Comparison of ENCODE assay signal across 2 cellular contexts in the genomic region with DNA sequence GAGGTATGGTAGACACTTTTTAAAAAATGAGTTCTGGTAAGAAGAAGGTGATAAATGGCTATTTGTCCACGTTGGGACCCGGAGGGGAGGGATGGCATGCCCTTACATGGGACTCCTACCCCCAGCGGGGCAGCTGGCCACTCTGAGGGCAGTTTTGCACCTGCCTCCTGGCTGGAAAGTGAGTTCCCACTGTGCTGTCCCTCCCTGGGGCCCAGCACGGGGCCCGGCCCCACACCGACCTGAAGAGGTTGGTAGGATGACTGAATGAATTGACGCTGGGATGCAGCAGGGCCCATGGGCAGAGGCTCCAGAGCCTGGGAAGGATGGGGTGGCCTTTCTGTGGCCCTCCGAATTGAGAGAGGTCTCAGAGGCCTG.
TF ChIP-seq lines count a peak whose summit lies in the region.

No MANE protein-coding gene starts in this region.

TF ChIP-seq in HepG2, 621 proteins besides CTCF, POLR2A, EP300 and RAD21:
- no peak for TF ChIP-seq POLR2AphosphoS2 (IDR thresholded peaks at IDR 0.05; ENCODE audit: low read depth, low read length)
- TF ChIP-seq, protein P1, sequence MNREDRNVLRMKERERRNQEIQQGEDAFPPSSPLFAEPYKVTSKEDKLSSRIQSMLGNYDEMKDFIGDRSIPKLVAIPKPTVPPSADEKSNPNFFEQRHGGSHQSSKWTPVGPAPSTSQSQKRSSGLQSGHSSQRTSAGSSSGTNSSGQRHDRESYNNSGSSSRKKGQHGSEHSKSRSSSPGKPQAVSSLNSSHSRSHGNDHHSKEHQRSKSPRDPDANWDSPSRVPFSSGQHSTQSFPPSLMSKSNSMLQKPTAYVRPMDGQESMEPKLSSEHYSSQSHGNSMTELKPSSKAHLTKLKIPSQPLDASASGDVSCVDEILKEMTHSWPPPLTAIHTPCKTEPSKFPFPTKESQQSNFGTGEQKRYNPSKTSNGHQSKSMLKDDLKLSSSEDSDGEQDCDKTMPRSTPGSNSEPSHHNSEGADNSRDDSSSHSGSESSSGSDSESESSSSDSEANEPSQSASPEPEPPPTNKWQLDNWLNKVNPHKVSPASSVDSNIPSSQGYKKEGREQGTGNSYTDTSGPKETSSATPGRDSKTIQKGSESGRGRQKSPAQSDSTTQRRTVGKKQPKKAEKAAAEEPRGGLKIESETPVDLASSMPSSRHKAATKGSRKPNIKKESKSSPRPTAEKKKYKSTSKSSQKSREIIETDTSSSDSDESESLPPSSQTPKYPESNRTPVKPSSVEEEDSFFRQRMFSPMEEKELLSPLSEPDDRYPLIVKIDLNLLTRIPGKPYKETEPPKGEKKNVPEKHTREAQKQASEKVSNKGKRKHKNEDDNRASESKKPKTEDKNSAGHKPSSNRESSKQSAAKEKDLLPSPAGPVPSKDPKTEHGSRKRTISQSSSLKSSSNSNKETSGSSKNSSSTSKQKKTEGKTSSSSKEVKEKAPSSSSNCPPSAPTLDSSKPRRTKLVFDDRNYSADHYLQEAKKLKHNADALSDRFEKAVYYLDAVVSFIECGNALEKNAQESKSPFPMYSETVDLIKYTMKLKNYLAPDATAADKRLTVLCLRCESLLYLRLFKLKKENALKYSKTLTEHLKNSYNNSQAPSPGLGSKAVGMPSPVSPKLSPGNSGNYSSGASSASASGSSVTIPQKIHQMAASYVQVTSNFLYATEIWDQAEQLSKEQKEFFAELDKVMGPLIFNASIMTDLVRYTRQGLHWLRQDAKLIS (CRISPR knock-in tag; IDR thresholded peaks at IDR 0.05), result no peak
- TF ChIP-seq SALL2 (CRISPR knock-in tag; IDR thresholded peaks at IDR 0.05), result no peak

TF ChIP-seq in HEK293T, 16 proteins besides CTCF, POLR2A, EP300 and RAD21:
- TF ChIP-seq L3MBTL2 (conservative IDR thresholded peaks at IDR 0.05) (no peak), ZNF384 (IDR thresholded peaks at IDR 0.05) (no peak), FOXA1 (IDR thresholded peaks at IDR 0.05) (no peak), ELF4 (IDR thresholded peaks at IDR 0.05) (no peak), CTBP1 (IDR thresholded peaks at IDR 0.05; ENCODE audit: borderline replicate concordance) (no peak), PKNOX1 (IDR thresholded peaks at IDR 0.05) (no peak), SUZ12 (IDR thresholded peaks at IDR 0.05) (no peak), FOXM1 (IDR thresholded peaks at IDR 0.05; ENCODE audit: borderline replicate concordance) (no peak), BHLHE40 (IDR thresholded peaks at IDR 0.05; ENCODE audit: borderline replicate concordance) (no peak), FOXK2 (IDR thresholded peaks at IDR 0.05) (no peak), NFRKB (IDR thresholded peaks at IDR 0.05) (no peak), SP1 (IDR thresholded peaks at IDR 0.05) (no peak), ARNT (IDR thresholded peaks at IDR 0.05) (no peak), HDGF (IDR thresholded peaks at IDR 0.05; ENCODE audit: borderline replicate concordance) (no peak), TARDBP (IDR thresholded peaks at IDR 0.05) (no peak)
